In the genomic region with DNA sequence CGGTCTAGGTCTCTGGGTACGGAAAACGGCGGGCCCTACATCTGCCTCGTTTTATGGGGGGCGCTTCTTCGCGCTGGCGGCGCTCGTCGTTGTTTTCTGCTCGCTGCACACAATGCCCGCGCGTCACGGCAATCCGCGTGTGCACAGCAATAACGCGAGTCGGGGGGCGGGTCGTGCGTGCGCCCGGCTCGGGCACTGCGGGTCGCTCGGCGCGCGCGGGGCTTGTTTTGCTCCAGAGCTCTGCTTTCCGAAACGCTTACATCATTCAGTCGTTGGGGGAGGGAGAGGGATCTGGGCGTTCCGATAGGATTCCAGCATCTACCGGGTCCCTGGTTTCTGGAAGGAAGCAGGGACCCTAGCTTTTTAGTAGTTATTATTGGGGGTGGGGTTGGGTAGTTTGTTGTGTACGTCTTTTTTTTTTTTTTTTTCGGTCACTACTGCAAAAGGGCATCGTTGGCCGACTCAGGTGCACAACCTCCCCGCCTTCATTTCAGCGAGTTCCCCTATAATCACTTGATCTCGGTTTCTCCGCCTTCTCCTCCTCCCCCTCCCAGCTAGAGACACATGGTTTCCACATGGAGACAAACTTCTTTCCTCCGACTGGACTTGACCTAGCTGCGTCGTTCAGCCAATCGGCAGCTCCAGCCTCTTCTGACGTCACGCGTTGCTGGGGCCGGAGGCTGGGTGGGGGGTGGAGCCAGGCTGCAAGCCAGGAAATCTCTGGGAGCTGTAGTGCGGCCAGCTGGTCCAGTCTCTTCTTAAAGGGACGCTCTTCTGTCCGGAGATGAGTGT, we compare ENCODE assay signal across 1 cellular context.
A peak's percentile ranks its signal among the peaks of the same experiment; 100 is the strongest.
TF ChIP-seq lines count a peak whose summit lies in the region.

No MANE protein-coding gene starts in this region.

TF ChIP-seq in HepG2, 621 proteins besides CTCF, POLR2A, EP300 and RAD21 (continued from another document and continues in another):
- TF ChIP-seq, protein P1, sequence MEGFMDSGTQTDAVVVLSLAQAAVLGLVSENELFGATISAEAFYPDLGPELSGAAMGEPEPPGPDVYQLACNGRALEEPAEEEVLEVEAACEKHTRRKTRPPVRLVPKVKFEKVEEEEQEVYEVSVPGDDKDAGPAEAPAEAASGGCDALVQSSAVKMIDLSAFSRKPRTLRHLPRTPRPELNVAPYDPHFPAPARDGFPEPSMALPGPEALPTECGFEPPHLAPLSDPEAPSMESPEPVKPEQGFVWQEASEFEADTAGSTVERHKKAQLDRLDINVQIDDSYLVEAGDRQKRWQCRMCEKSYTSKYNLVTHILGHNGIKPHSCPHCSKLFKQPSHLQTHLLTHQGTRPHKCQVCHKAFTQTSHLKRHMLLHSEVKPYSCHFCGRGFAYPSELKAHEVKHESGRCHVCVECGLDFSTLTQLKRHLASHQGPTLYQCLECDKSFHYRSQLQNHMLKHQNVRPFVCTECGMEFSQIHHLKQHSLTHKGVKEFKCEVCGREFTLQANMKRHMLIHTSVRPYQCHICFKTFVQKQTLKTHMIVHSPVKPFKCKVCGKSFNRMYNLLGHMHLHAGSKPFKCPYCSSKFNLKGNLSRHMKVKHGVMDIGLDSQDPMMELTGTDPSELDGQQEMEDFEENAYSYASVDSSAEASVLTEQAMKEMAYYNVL (CRISPR knock-in tag; IDR thresholded peaks at IDR 0.05; ENCODE audit: borderline replicate concordance) = 0 out of 2 replicates have a peak, but pooled peaks have one; percentile 48
- TF ChIP-seq IKZF4 (CRISPR knock-in tag; IDR thresholded peaks at IDR 0.05; ENCODE audit: borderline replicate concordance, low read depth, not compliant biosample characterization) (no peak), ZSCAN25 (CRISPR knock-in tag; IDR thresholded peaks at IDR 0.05) (no peak), ZNF17 (CRISPR knock-in tag; IDR thresholded peaks at IDR 0.05) (no peak), MEIS2 (CRISPR knock-in tag; IDR thresholded peaks at IDR 0.05) (no peak), ARID2 (CRISPR knock-in tag; IDR thresholded peaks at IDR 0.05; ENCODE audit: borderline replicate concordance) (0 out of 2 replicates have a peak, but pooled peaks have one; percentile 29), CBX1 (IDR thresholded peaks at IDR 0.05; ENCODE audit: low read depth) (no peak), SP140L (CRISPR knock-in tag; IDR thresholded peaks at IDR 0.05; ENCODE audit: borderline replicate concordance) (no peak), ZNF567 (CRISPR knock-in tag; IDR thresholded peaks at IDR 0.05; ENCODE audit: borderline replicate concordance) (no peak), MTA1 (CRISPR knock-in tag; IDR thresholded peaks at IDR 0.05; ENCODE audit: borderline replicate concordance) (no peak), FOXC1 (CRISPR knock-in tag; IDR thresholded peaks at IDR 0.05; ENCODE audit: borderline replicate concordance) (no peak), FOXJ3 (CRISPR knock-in tag; IDR thresholded peaks at IDR 0.05; ENCODE audit: borderline replicate concordance) (no peak), MAFK (conservative IDR thresholded peaks at IDR 0.05 in 1 of 2, IDR thresholded peaks at IDR 0.05 in 1 of 2; ENCODE audit: low read length in 2 of 2) (no peak), CC2D1A (CRISPR knock-in tag; IDR thresholded peaks at IDR 0.05) (no peak), ZNF775 (CRISPR knock-in tag; IDR thresholded peaks at IDR 0.05; ENCODE audit: borderline replicate concordance) (no peak), KDM5B (CRISPR knock-in tag; IDR thresholded peaks at IDR 0.05; ENCODE audit: borderline replicate concordance) (peak; percentile 66; the same call in 1 of the 2 replicates), NFE2L1 (CRISPR knock-in tag; IDR thresholded peaks at IDR 0.05; ENCODE audit: borderline replicate concordance) (no peak)
- TF ChIP-seq, protein P2, sequence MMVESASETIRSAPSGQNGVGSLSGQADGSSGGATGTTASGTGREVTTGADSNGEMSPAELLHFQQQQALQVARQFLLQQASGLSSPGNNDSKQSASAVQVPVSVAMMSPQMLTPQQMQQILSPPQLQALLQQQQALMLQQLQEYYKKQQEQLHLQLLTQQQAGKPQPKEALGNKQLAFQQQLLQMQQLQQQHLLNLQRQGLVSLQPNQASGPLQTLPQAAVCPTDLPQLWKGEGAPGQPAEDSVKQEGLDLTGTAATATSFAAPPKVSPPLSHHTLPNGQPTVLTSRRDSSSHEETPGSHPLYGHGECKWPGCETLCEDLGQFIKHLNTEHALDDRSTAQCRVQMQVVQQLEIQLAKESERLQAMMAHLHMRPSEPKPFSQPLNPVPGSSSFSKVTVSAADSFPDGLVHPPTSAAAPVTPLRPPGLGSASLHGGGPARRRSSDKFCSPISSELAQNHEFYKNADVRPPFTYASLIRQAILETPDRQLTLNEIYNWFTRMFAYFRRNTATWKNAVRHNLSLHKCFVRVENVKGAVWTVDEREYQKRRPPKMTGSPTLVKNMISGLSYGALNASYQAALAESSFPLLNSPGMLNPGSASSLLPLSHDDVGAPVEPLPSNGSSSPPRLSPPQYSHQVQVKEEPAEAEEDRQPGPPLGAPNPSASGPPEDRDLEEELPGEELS (CRISPR knock-in tag; IDR thresholded peaks at IDR 0.05) = no peak
- TF ChIP-seq, protein P3, sequence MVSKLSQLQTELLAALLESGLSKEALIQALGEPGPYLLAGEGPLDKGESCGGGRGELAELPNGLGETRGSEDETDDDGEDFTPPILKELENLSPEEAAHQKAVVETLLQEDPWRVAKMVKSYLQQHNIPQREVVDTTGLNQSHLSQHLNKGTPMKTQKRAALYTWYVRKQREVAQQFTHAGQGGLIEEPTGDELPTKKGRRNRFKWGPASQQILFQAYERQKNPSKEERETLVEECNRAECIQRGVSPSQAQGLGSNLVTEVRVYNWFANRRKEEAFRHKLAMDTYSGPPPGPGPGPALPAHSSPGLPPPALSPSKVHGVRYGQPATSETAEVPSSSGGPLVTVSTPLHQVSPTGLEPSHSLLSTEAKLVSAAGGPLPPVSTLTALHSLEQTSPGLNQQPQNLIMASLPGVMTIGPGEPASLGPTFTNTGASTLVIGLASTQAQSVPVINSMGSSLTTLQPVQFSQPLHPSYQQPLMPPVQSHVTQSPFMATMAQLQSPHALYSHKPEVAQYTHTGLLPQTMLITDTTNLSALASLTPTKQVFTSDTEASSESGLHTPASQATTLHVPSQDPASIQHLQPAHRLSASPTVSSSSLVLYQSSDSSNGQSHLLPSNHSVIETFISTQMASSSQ (IDR thresholded peaks at IDR 0.05; ENCODE audit: low read depth) = no peak
- TF ChIP-seq, protein P3 (CRISPR knock-in tag; IDR thresholded peaks at IDR 0.05; ENCODE audit: borderline replicate concordance) = no peak
- TF ChIP-seq, protein P4, sequence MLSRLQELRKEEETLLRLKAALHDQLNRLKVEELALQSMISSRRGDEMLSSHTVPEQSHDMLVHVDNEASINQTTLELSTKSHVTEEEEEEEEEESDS (CRISPR knock-in tag; IDR thresholded peaks at IDR 0.05; ENCODE audit: borderline replicate concordance) = no peak
- TF ChIP-seq, protein P5, sequence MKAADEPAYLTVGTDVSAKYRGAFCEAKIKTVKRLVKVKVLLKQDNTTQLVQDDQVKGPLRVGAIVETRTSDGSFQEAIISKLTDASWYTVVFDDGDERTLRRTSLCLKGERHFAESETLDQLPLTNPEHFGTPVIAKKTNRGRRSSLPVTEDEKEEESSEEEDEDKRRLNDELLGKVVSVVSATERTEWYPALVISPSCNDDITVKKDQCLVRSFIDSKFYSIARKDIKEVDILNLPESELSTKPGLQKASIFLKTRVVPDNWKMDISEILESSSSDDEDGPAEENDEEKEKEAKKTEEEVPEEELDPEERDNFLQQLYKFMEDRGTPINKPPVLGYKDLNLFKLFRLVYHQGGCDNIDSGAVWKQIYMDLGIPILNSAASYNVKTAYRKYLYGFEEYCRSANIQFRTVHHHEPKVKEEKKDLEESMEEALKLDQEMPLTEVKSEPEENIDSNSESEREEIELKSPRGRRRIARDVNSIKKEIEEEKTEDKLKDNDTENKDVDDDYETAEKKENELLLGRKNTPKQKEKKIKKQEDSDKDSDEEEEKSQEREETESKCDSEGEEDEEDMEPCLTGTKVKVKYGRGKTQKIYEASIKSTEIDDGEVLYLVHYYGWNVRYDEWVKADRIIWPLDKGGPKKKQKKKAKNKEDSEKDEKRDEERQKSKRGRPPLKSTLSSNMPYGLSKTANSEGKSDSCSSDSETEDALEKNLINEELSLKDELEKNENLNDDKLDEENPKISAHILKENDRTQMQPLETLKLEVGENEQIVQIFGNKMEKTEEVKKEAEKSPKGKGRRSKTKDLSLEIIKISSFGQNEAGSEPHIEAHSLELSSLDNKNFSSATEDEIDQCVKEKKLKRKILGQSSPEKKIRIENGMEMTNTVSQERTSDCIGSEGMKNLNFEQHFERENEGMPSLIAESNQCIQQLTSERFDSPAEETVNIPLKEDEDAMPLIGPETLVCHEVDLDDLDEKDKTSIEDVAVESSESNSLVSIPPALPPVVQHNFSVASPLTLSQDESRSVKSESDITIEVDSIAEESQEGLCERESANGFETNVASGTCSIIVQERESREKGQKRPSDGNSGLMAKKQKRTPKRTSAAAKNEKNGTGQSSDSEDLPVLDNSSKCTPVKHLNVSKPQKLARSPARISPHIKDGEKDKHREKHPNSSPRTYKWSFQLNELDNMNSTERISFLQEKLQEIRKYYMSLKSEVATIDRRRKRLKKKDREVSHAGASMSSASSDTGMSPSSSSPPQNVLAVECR (CRISPR knock-in tag; IDR thresholded peaks at IDR 0.05; ENCODE audit: borderline replicate concordance) = peak; percentile 69
- TF ChIP-seq, protein P6, sequence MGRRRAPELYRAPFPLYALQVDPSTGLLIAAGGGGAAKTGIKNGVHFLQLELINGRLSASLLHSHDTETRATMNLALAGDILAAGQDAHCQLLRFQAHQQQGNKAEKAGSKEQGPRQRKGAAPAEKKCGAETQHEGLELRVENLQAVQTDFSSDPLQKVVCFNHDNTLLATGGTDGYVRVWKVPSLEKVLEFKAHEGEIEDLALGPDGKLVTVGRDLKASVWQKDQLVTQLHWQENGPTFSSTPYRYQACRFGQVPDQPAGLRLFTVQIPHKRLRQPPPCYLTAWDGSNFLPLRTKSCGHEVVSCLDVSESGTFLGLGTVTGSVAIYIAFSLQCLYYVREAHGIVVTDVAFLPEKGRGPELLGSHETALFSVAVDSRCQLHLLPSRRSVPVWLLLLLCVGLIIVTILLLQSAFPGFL (CRISPR knock-in tag; IDR thresholded peaks at IDR 0.05) = no peak
- TF ChIP-seq, protein P7, sequence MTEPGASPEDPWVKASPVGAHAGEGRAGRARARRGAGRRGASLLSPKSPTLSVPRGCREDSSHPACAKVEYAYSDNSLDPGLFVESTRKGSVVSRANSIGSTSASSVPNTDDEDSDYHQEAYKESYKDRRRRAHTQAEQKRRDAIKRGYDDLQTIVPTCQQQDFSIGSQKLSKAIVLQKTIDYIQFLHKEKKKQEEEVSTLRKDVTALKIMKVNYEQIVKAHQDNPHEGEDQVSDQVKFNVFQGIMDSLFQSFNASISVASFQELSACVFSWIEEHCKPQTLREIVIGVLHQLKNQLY (CRISPR knock-in tag; IDR thresholded peaks at IDR 0.05) = peak; percentile 87
- TF ChIP-seq, protein P8, sequence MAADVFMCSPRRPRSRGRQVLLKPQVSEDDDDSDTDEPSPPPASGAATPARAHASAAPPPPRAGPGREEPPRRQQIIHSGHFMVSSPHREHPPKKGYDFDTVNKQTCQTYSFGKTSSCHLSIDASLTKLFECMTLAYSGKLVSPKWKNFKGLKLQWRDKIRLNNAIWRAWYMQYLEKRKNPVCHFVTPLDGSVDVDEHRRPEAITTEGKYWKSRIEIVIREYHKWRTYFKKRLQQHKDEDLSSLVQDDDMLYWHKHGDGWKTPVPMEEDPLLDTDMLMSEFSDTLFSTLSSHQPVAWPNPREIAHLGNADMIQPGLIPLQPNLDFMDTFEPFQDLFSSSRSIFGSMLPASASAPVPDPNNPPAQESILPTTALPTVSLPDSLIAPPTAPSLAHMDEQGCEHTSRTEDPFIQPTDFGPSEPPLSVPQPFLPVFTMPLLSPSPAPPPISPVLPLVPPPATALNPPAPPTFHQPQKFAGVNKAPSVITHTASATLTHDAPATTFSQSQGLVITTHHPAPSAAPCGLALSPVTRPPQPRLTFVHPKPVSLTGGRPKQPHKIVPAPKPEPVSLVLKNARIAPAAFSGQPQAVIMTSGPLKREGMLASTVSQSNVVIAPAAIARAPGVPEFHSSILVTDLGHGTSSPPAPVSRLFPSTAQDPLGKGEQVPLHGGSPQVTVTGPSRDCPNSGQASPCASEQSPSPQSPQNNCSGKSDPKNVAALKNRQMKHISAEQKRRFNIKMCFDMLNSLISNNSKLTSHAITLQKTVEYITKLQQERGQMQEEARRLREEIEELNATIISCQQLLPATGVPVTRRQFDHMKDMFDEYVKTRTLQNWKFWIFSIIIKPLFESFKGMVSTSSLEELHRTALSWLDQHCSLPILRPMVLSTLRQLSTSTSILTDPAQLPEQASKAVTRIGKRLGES (CRISPR knock-in tag; IDR thresholded peaks at IDR 0.05; ENCODE audit: borderline replicate concordance) = no peak
